In genomic region chr17:2023692-2024571, GRCh38 we compare ENCODE assay signal across 1 cellular context.
TF ChIP-seq lines count a peak whose summit lies in the region.

No MANE protein-coding gene starts in this region.

TF ChIP-seq in IMR-90, 13 proteins besides CTCF, POLR2A, EP300 and RAD21:
- no peak for TF ChIP-seq MXI1 (IDR thresholded peaks at IDR 0.05; ENCODE audit: borderline replicate concordance, low read depth, low read length)
- TF ChIP-seq CHD1 (IDR thresholded peaks at IDR 0.05; ENCODE audit: low read depth, low read length), result no peak
- TF ChIP-seq CEBPB (IDR thresholded peaks at IDR 0.05; ENCODE audit: low read depth, low read length), result 0 out of 2 replicates have a peak, but pooled peaks have one; percentile 9
- TF ChIP-seq NFE2L2 (IDR thresholded peaks at IDR 0.05; ENCODE audit: low read depth, low read length), result no peak
- no peak for TF ChIP-seq BHLHE40 (IDR thresholded peaks at IDR 0.05; ENCODE audit: low read depth, low read length)
- TF ChIP-seq SMC3 (IDR thresholded peaks at IDR 0.05; ENCODE audit: low read depth, low read length), result no peak
- TF ChIP-seq RFX5 (IDR thresholded peaks at IDR 0.05; ENCODE audit: low read depth, low read length), result peak; percentile 50; the same call in 1 of the 2 replicates
- TF ChIP-seq RCOR1 (IDR thresholded peaks at IDR 0.05; ENCODE audit: insufficient replicate concordance, low read length), result no peak
- no peak for TF ChIP-seq ELK1 (IDR thresholded peaks at IDR 0.05; ENCODE audit: borderline replicate concordance, low read depth, low read length)
- TF ChIP-seq FOS (IDR thresholded peaks at IDR 0.05; ENCODE audit: low read depth, low read length), result no peak
- no peak for TF ChIP-seq USF2 (IDR thresholded peaks at IDR 0.05; ENCODE audit: low read depth, low read length)
- no peak for TF ChIP-seq MAFK (IDR thresholded peaks at IDR 0.05; ENCODE audit: low read depth, low read length)
- TF ChIP-seq MAZ (IDR thresholded peaks at IDR 0.05; ENCODE audit: borderline replicate concordance, low read depth, low read length), result no peak; the same call in 1 of the 2 replicates
TF ChIP-seq in IMR-90: peak in this region for 2.
